ENCODE assay signal across 11 cellular contexts in the genomic region with DNA sequence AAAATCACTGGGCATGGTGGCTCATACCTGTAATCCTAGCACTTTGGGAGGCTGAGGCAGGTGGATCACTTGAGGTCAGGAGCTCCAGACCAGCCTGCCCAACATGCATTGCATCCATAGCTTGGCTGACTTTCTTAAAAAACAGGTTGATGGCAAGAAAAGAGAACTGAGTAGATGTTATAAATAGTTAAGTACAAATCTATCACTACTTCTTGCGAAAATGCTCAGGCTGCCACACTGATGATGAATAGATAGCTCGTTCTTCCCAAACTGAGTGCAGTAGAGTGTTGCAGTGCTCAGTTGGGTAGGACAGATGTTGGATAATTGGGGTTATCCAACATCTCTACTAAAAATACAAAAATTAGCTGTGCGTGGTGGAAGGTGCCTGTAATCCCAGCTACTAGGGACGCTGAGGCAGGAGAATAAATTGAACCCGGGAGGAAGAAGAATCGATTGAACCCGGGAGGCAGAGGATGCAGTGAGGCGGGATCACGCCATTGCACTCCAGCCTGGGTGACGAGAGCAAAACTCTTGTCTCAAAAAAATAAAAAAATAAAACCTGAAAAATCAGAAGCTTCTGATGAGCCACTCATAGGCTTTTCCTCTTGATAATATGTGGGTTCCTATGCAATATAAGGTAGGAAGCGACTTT. TPM values are rescaled to one million over a fixed set of nuclear protein-coding genes. Genes with fewer than 3 reads are reported as not detected.
DNase-seq lines count a peak whose midpoint lies in the region.
"Had no signal": no experiment of that assay in that cellular context is flagged by ENCODE, and none has a peak within 500 bp of the region (broad histone marks: within the 10 kb centered on the region; RNA-seq: fewer than 3 reads in every experiment).

No MANE protein-coding gene starts in this region.

- peak overlapping the region; percentile 74 for H3K27ac ChIP-seq in thymus (ENCODE audit: low read depth)

- peaks cover 3% of the 10 kb centered on the region for H3K4me1 ChIP-seq in thymus (ENCODE audit: control insufficient read depth, insufficient read depth, low read length)

- WGBS in thymus: 89% methylated on average over 11 of the region's 11 CpGs

- no peaks in the 10 kb centered on the region for H3K36me3 ChIP-seq in thymus (ENCODE audit: control insufficient read depth, insufficient read depth)

- peaks cover 22% of the 10 kb centered on the region for H3K36me3 Mint-ChIP-seq in activated naive CD4-positive, alpha-beta T cell treated with anti-CD3 and anti-CD28 coated beads, Interleukin-2, amount 50 U/mL, for 24 hours
- H3K36me3 Mint-ChIP-seq in activated naive CD8-positive, alpha-beta T cell: peaks cover 16% of the 10 kb centered on the region

- H3K27me3 Mint-ChIP-seq in activated naive CD4-positive, alpha-beta T cell treated with anti-CD3 and anti-CD28 coated beads, Interleukin-2, amount 50 U/mL, for 24 hours: no peaks in the 10 kb centered on the region
- no peaks in the 10 kb centered on the region for H3K27me3 Mint-ChIP-seq in activated naive CD8-positive, alpha-beta T cell

- peaks cover 64% of the 10 kb centered on the region for H3K4me1 Mint-ChIP-seq in activated naive CD4-positive, alpha-beta T cell treated with anti-CD3 and anti-CD28 coated beads, Interleukin-2, amount 50 U/mL, for 24 hours
- peaks cover 65% of the 10 kb centered on the region for H3K4me1 Mint-ChIP-seq in activated naive CD8-positive, alpha-beta T cell (ENCODE audit: low read depth)
- H3K4me1 Mint-ChIP-seq: GM23338 had no signal

- H3K9me3 ChIP-seq in thymus (ENCODE audit: control insufficient read depth): no peaks in the 10 kb centered on the region

- no peaks in the 10 kb centered on the region for H3K9me3 Mint-ChIP-seq in activated naive CD4-positive, alpha-beta T cell treated with anti-CD3 and anti-CD28 coated beads, Interleukin-2, amount 50 U/mL, for 24 hours
- H3K9me3 Mint-ChIP-seq in activated naive CD8-positive, alpha-beta T cell (ENCODE audit: low read depth): no peaks in the 10 kb centered on the region

- no peaks in the 10 kb centered on the region for H3K27me3 ChIP-seq in thymus (ENCODE audit: control insufficient read depth, insufficient read depth)

- H3K27ac Mint-ChIP-seq in activated naive CD4-positive, alpha-beta T cell treated with anti-CD3 and anti-CD28 coated beads, Interleukin-2, amount 50 U/mL, for 24 hours: peak overlapping the region; percentile 95
- peak overlapping the region; percentile 91 for H3K27ac Mint-ChIP-seq in activated naive CD8-positive, alpha-beta T cell
- H3K27ac Mint-ChIP-seq: GM23338 had no signal

- peak overlapping the region; percentile 95 for H3K4me3 Mint-ChIP-seq in activated naive CD4-positive, alpha-beta T cell treated with anti-CD3 and anti-CD28 coated beads, Interleukin-2, amount 50 U/mL, for 24 hours
- H3K4me3 Mint-ChIP-seq in activated naive CD8-positive, alpha-beta T cell: peak overlapping the region; percentile 95
- H3K4me3 Mint-ChIP-seq: GM23338 had no signal

- H3K4me3 ChIP-seq in thymus (ENCODE audit: low read length): peak overlapping the region; percentile 41
- H3K4me3 ChIP-seq: GM23338 had no signal

- DNase-seq in activated naive CD4-positive, alpha-beta T cell treated with anti-CD3 and anti-CD28 coated beads, Interleukin-2, amount 50 U/mL, for 16 hours: no peak
- DNase-seq in NOMO-1 treated with dmso at 0.1 percent for 144 hours (lab: John Stamatoyannopoulos, UW; ENCODE audit: unreplicated experiment): peak; percentile 68
- no peak for DNase-seq in NCI-H510A treated with DMSO at 0.1 percent for 48 hours (lab: John Stamatoyannopoulos, UW)
- no peak for DNase-seq in COR-L47 (lab: John Stamatoyannopoulos, UW)
- no peak for DNase-seq in NCI-H2107 (lab: John Stamatoyannopoulos, UW)
- DNase-seq: NCI-H2227 treated with DMSO at 0.1 percent for 48 hours, OCI-M1 had no signal

RNA-seq across cellular contexts. Expression of a gene that starts 1.2 kb away (rescaled TPM):
- polyA plus RNA-seq in thymus: 13.2 TPM
